In genomic region chr11:108199446-108200321, GRCh38 we compare ENCODE assay signal across 10 cellular contexts. TPM values are rescaled to one million over a fixed set of nuclear protein-coding genes. Genes with fewer than 3 reads are reported as not detected.
DNase-seq lines count a peak whose midpoint lies in the region; ATAC-seq and TF ChIP-seq lines count a peak whose summit lies in the region.
"Had no signal": no experiment of that assay in that cellular context is flagged by ENCODE, and none has a peak within 500 bp of the region (broad histone marks: within the 10 kb centered on the region; RNA-seq: fewer than 3 reads in every experiment).

No MANE protein-coding gene starts in this region.

- ATAC-seq in GM19351 (IDR thresholded peaks at IDR 0.05; ENCODE audit: unreplicated experiment) (peak; percentile 77), HG03378 (IDR thresholded peaks at IDR 0.05; ENCODE audit: unreplicated experiment) (peak; percentile 84)
- ATAC-seq in stimulated activated memory B cell treated with anti-CD40 and anti-IgM and Interleukin-4, amounts not matched to agents 10 μg/mL and 1 μg/mL and 100 μg/mL, for 72 hours: peak; percentile 98

- H3K4me1 Mint-ChIP-seq in stimulated activated memory B cell treated with anti-CD40 and anti-IgM and Interleukin-4, amounts not matched to agents 10 μg/mL and 1 μg/mL and 100 μg/mL, for 72 hours: peaks cover 48% of the 10 kb centered on the region

- no peak for TF ChIP-seq CTCF in esophagus muscularis mucosa (IDR thresholded peaks at IDR 0.05)

- DNase-seq in AG08396 (ENCODE audit: low spot score) (peak; percentile 29), iPS-NIHi7 (ENCODE audit: extremely low spot score) (peak; percentile 58), dermis blood vessel endothelial cell (no peak), esophagus muscularis mucosa (ENCODE audit: extremely low spot score) (no peak)
- peak; percentile 71 for DNase-seq in activated CD8-positive, alpha-beta memory T cell treated with anti-CD3 and anti-CD28 coated beads for 24 hours

- peaks cover 5% of the 10 kb centered on the region for H3K9me3 Mint-ChIP-seq in stimulated activated memory B cell treated with anti-CD40 and anti-IgM and Interleukin-4, amounts not matched to agents 10 μg/mL and 1 μg/mL and 100 μg/mL, for 72 hours

- peak overlapping the region; percentile 82 for H3K27ac Mint-ChIP-seq in stimulated activated memory B cell treated with anti-CD40 and anti-IgM and Interleukin-4, amounts not matched to agents 10 μg/mL and 1 μg/mL and 100 μg/mL, for 72 hours

- WGBS in esophagus muscularis mucosa: 85% methylated on average over 12 of the region's 12 CpGs

- intact Hi-C loops in esophagus muscularis mucosa (cut with DNase I): no loop called here

- no peak for TF ChIP-seq EP300 in esophagus muscularis mucosa (IDR thresholded peaks at IDR 0.05)

- no peak for TF ChIP-seq POLR2A in esophagus muscularis mucosa (IDR thresholded peaks at IDR 0.05; ENCODE audit: low read depth)

- no peaks in the 10 kb centered on the region for H3K27me3 Mint-ChIP-seq in stimulated activated memory B cell treated with anti-CD40 and anti-IgM and Interleukin-4, amounts not matched to agents 10 μg/mL and 1 μg/mL and 100 μg/mL, for 72 hours
- H3K27me3 Mint-ChIP-seq: central memory CD8-positive, alpha-beta T cell had no signal

- H3K27me3 ChIP-seq in esophagus muscularis mucosa: no peaks in the 10 kb centered on the region

- no peak overlapping the region for H3K27ac ChIP-seq in esophagus muscularis mucosa (replicated peaks in 1 of 4)
- H3K27ac ChIP-seq: thoracic aorta had no signal

- no peaks in the 10 kb centered on the region for H3K9me3 ChIP-seq in esophagus muscularis mucosa
- H3K9me3 ChIP-seq: thoracic aorta had no signal

- peaks cover 0 to 45% (median 30%) of the 10 kb centered on the region in 4 donors for H3K36me3 ChIP-seq in esophagus muscularis mucosa

- peaks cover 47% of the 10 kb centered on the region for H3K36me3 Mint-ChIP-seq in stimulated activated memory B cell treated with anti-CD40 and anti-IgM and Interleukin-4, amounts not matched to agents 10 μg/mL and 1 μg/mL and 100 μg/mL, for 72 hours

- peak overlapping the region; percentile 44 for H3K4me3 Mint-ChIP-seq in stimulated activated memory B cell treated with anti-CD40 and anti-IgM and Interleukin-4, amounts not matched to agents 10 μg/mL and 1 μg/mL and 100 μg/mL, for 72 hours

- H3K4me3 ChIP-seq in esophagus muscularis mucosa: no peak overlapping the region
- H3K4me3 ChIP-seq: thoracic aorta had no signal

- peaks cover 0 to 5% (median 2%) of the 10 kb centered on the region in 4 donors for H3K4me1 ChIP-seq in esophagus muscularis mucosa

RNA-seq across cellular contexts. Expression of gene NPAT, which starts 22.8 kb away (rescaled TPM):
- 17.5 and 21.9 TPM in 2 replicates for total RNA-seq in dermis blood vessel endothelial cell
- total RNA-seq in esophagus muscularis mucosa: 10 to 100 TPM; 10.4 to 13.7 (median 10.7) TPM

RNA-seq across cellular contexts. Expression of gene ATM, which starts 23.2 kb away (rescaled TPM):
- total RNA-seq in dermis blood vessel endothelial cell: 82.9 and 86.4 TPM in 2 replicates
- 10 to 100 TPM; 28.3 to 73.1 (median 34.1) TPM for total RNA-seq in esophagus muscularis mucosa

Comparison
In these comparisons a context has a peak if more than half of its experiments do, and no peak if none do; other contexts are left out.
1. DNase-seq: peak in AG08396 (single experiment), activated CD8-positive, alpha-beta memory T cell treated with anti-CD3 and anti-CD28 coated beads for 24 hours (single experiment) and iPS-NIHi7 (single experiment); none in dermis blood vessel endothelial cell (single experiment) and esophagus muscularis mucosa (single experiment).
2. Peak in every context shown above with its lines, with median percentiles within 50 percentile points of each other: ATAC-seq.